ENCODE assay signal across 2 cellular contexts in the genomic region with DNA sequence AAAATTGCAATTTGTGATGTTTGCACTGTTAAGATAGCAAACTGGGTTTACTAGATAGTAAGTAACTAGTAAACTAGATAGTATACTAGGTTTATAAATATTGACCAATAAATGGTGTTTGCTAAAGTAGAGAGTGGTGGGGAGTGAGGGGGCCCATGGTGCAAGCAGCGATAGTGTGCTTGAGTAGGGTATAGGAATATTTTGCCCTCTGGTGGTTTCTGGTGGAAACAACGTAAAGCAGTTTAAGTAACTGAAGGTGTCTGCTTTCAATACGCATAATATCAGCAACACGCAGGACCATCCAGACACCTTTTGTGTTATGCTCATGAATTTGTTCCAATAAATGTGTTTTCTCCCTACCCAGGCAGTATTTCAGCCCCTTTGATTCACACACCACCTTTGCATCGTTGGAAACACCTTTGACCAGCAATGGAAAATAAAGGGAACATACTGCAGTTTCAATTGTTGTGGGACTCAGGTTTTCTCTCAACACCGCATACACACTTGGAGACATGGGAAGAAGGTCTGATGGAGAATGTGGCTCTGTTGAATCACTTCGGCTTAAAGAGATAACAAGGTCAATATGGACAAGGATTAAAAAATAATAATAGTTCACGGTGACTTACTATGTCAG.
A peak's percentile ranks its signal among the peaks of the same experiment; 100 is the strongest.
TF ChIP-seq lines count a peak whose summit lies in the region.

No MANE protein-coding gene starts in this region.

TF ChIP-seq in HCT116, 20 proteins besides CTCF, POLR2A, EP300 and RAD21:
- TF ChIP-seq, protein P1, sequence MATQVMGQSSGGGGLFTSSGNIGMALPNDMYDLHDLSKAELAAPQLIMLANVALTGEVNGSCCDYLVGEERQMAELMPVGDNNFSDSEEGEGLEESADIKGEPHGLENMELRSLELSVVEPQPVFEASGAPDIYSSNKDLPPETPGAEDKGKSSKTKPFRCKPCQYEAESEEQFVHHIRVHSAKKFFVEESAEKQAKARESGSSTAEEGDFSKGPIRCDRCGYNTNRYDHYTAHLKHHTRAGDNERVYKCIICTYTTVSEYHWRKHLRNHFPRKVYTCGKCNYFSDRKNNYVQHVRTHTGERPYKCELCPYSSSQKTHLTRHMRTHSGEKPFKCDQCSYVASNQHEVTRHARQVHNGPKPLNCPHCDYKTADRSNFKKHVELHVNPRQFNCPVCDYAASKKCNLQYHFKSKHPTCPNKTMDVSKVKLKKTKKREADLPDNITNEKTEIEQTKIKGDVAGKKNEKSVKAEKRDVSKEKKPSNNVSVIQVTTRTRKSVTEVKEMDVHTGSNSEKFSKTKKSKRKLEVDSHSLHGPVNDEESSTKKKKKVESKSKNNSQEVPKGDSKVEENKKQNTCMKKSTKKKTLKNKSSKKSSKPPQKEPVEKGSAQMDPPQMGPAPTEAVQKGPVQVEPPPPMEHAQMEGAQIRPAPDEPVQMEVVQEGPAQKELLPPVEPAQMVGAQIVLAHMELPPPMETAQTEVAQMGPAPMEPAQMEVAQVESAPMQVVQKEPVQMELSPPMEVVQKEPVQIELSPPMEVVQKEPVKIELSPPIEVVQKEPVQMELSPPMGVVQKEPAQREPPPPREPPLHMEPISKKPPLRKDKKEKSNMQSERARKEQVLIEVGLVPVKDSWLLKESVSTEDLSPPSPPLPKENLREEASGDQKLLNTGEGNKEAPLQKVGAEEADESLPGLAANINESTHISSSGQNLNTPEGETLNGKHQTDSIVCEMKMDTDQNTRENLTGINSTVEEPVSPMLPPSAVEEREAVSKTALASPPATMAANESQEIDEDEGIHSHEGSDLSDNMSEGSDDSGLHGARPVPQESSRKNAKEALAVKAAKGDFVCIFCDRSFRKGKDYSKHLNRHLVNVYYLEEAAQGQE (IDR thresholded peaks at IDR 0.05; ENCODE audit: low read depth) = no peak
- TF ChIP-seq, protein P2, sequence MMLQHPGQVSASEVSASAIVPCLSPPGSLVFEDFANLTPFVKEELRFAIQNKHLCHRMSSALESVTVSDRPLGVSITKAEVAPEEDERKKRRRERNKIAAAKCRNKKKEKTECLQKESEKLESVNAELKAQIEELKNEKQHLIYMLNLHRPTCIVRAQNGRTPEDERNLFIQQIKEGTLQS (IDR thresholded peaks at IDR 0.05) = no peak
- TF ChIP-seq CBX3 (IDR thresholded peaks at IDR 0.05; ENCODE audit: low read depth) = 0 out of 2 replicates have a peak, but pooled peaks have one; percentile 31

TF ChIP-seq in H1, 55 proteins besides CTCF, POLR2A, EP300 and RAD21:
- TF ChIP-seq HDAC2 (IDR thresholded peaks at IDR 0.05; ENCODE audit: borderline replicate concordance in 1 of 2, low read depth in 2 of 2, low read length in 2 of 2) = no peak
- TF ChIP-seq YY1 (IDR thresholded peaks at IDR 0.05; ENCODE audit: low read depth, low read length) = no peak
- TF ChIP-seq GABPA (IDR thresholded peaks at IDR 0.05; ENCODE audit: borderline replicate concordance, insufficient read depth, low read length) = no peak
- TF ChIP-seq POU5F1 (IDR thresholded peaks at IDR 0.05; ENCODE audit: low read depth, low read length) = 0 out of 2 replicates have a peak, but pooled peaks have one; percentile 17
- TF ChIP-seq, protein P3, sequence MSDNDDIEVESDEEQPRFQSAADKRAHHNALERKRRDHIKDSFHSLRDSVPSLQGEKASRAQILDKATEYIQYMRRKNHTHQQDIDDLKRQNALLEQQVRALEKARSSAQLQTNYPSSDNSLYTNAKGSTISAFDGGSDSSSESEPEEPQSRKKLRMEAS (IDR thresholded peaks at IDR 0.05) = no peak
- TF ChIP-seq, protein P4, sequence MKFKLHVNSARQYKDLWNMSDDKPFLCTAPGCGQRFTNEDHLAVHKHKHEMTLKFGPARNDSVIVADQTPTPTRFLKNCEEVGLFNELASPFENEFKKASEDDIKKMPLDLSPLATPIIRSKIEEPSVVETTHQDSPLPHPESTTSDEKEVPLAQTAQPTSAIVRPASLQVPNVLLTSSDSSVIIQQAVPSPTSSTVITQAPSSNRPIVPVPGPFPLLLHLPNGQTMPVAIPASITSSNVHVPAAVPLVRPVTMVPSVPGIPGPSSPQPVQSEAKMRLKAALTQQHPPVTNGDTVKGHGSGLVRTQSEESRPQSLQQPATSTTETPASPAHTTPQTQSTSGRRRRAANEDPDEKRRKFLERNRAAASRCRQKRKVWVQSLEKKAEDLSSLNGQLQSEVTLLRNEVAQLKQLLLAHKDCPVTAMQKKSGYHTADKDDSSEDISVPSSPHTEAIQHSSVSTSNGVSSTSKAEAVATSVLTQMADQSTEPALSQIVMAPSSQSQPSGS (IDR thresholded peaks at IDR 0.05; ENCODE audit: low read length) = no peak
